Comparison of ENCODE assay signal across 7 cellular contexts in genomic region chr10:29841724-29842649, GRCh38.
DNase-seq lines count a peak whose midpoint lies in the region; ATAC-seq, FAIRE-seq and TF ChIP-seq lines count a peak whose summit lies in the region.

No MANE protein-coding gene starts in this region.

- no peak for FAIRE-seq in RCC 7860 (lab: Jason Lieb, UNC)

- H3K27ac ChIP-seq in right cardiac atrium (ENCODE audit: low read length) (peak overlapping the region; percentile 98), thoracic aorta (peak overlapping the region; percentile 68 to 90)

- ATAC-seq in right cardiac atrium (peak; percentile 87), thoracic aorta (ENCODE audit: insufficient number of reproducible peaks, low FRiP score, low read depth) (peak; percentile 58), GM18520 (IDR thresholded peaks at IDR 0.05; ENCODE audit: unreplicated experiment) (no peak)

- H3K27me3 ChIP-seq in right cardiac atrium (ENCODE audit: control insufficient read depth, insufficient read depth) (no peaks in the 10 kb centered on the region), thoracic aorta (replicated peaks; ENCODE audit: insufficient read depth) (no peaks in the 10 kb centered on the region)

- WGBS in right cardiac atrium: 69% methylated on average over 16 of the region's 16 CpGs

- DNase-seq in NAMALWA (ENCODE audit: low spot score) (peak; percentile 2), SK-N-DZ (ENCODE audit: low spot score) (peak; percentile 2), right cardiac atrium (peak; percentile 60 to 84 (median 74)), thoracic aorta (ENCODE audit: low spot score) (peak; percentile 64), RCC 7860 (ENCODE audit: low spot score) (no peak)
- no peak for DNase-seq in stimulated activated CD4-positive, alpha-beta T cell treated with anti-CD3 and anti-CD28 coated beads, Interleukin-4, amount 100 ng/mL, for 4 hours

- no peaks in the 10 kb centered on the region for H3K9me3 ChIP-seq in right cardiac atrium (ENCODE audit: control insufficient read depth, low read length)
- no peaks in the 10 kb centered on the region for H3K9me3 ChIP-seq in thoracic aorta

- H3K4me1 ChIP-seq in right cardiac atrium (ENCODE audit: control insufficient read depth, insufficient read depth, low read length) (peaks cover 4% of the 10 kb centered on the region), thoracic aorta (ENCODE audit: control insufficient read depth in 1 of 2, low read depth in 2 of 2) (peaks cover 10 to 62% of the 10 kb centered on the region in 2 donors)

- H3K4me3 ChIP-seq in right cardiac atrium (ENCODE audit: low read length) (no peak overlapping the region), thoracic aorta (no peak overlapping the region)

- no peaks in the 10 kb centered on the region for H3K36me3 ChIP-seq in thoracic aorta

- TF ChIP-seq CTCF in thoracic aorta (IDR thresholded peaks at IDR 0.05): no peak

- intact Hi-C loops in right cardiac atrium (cut with DNase I): loop anchor here in 2 of 4 donors (10.0 kb wide), 2 partner anchors 107 to 247 kb away; no protein-coding TSS in a partner anchor

Comparison
In these comparisons a context has a peak if more than half of its experiments do, and no peak if none do; other contexts are left out.
1. DNase-seq: peak in NAMALWA (single experiment), SK-N-DZ (single experiment), right cardiac atrium (3 of 3) and thoracic aorta (single experiment); none in RCC 7860 (single experiment) and stimulated activated CD4-positive, alpha-beta T cell treated with anti-CD3 and anti-CD28 coated beads, Interleukin-4, amount 100 ng/mL, for 4 hours (0 of 2).